ENCODE assay signal across 19 cellular contexts in genomic region chr2:178512491-178512890, GRCh38. TPM values are rescaled to one million over a fixed set of nuclear protein-coding genes. Genes with fewer than 3 reads are reported as not detected.
DNase-seq lines count a peak whose midpoint lies in the region; ATAC-seq, FAIRE-seq and TF ChIP-seq lines count a peak whose summit lies in the region.
"Had no signal": no experiment of that assay in that cellular context is flagged by ENCODE, and none has a peak within 500 bp of the region (broad histone marks: within the 10 kb centered on the region; RNA-seq: fewer than 3 reads in every experiment).

No MANE protein-coding gene starts in this region.

- no peaks in the 10 kb centered on the region for H3K27me3 ChIP-seq in A673 (replicated peaks; ENCODE audit: insufficient read depth, low read depth, low read length, poor library complexity)
- H3K27me3 ChIP-seq: gastrocnemius medialis had no signal

- BruUV-seq in A673 (replicated peaks; lab: Mats Ljungman, UMichigan): no TSS peak

- no peak for TF ChIP-seq POLR2A in H54 (IDR thresholded peaks at IDR 0.05; ENCODE audit: low read depth, low read length)

- CTCF ChIA-PET in A673 (lab: Charles Lee): no interaction called here

- H3K4me3 ChIP-seq in A673 (ENCODE audit: low read depth, low read length, poor library complexity, severe bottlenecking): no peak overlapping the region
- H3K4me3 ChIP-seq: gastrocnemius medialis had no signal

- DNase-seq in A673 (ENCODE audit: low spot score) (peak; percentile 53), H54 (ENCODE audit: insufficient read length, low spot score) (peak; percentile 19), amniotic epithelial cell (ENCODE audit: low read depth) (peak; percentile 37), iris pigment epithelial cell (ENCODE audit: low read depth) (peak; percentile 30), NCI-H2107 (lab: John Stamatoyannopoulos, UW) (no peak), CD1c-positive myeloid dendritic cell (ENCODE audit: extremely low spot score) (no peak), NCI-H146 treated with DMSO at 0.1 percent for 48 hours (lab: John Stamatoyannopoulos, UW; ENCODE audit: unreplicated experiment) (no peak)
- DNase-seq: activated CD4-positive, CD25-positive, alpha-beta regulatory T cell; activated naive CD4-positive, alpha-beta T cell; effector memory CD4-positive, alpha-beta T cell; gastrocnemius medialis; KG1; NCI-H524; nephron progenitor cell; OCI-M1; right cardiac atrium; stimulated activated CD8-positive, alpha-beta memory T cell treated with anti-CD3 and anti-CD28 coated beads, Interleukin-4, amount 100 ng/mL, for 48 hours; T-helper 1 cell had no signal

- peaks cover 3% of the 10 kb centered on the region for H3K36me3 ChIP-seq in A673 (ENCODE audit: insufficient read depth, low read length, poor library complexity, severe bottlenecking)

- TF ChIP-seq CTCF in A673 (conservative IDR thresholded peaks at IDR 0.05; ENCODE audit: low read depth, low read length): no peak

- POLR2A ChIA-PET in A673 (lab: Charles Lee; ENCODE audit: low non-redundant PET): no interaction called here

- intact Hi-C loops in A673 (cut with micrococcal nuclease; ENCODE audit: unreplicated experiment): no loop called here

- no peak overlapping the region for H3K27ac ChIP-seq in A673 (ENCODE audit: low read depth, low read length, poor library complexity, severe bottlenecking)
- H3K27ac ChIP-seq: gastrocnemius medialis had no signal

- peak; percentile 91 for FAIRE-seq in H54 (lab: Jason Lieb, UNC)

- H3K9me3 ChIP-seq in A673 (ENCODE audit: low read depth, low read length, poor library complexity, severe bottlenecking): no peaks in the 10 kb centered on the region
- H3K9me3 ChIP-seq: gastrocnemius medialis had no signal

- ATAC-seq in GM21367 (IDR thresholded peaks at IDR 0.05; ENCODE audit: unreplicated experiment): no peak
- ATAC-seq: gastrocnemius medialis, right cardiac atrium had no signal

- peaks cover 5% of the 10 kb centered on the region for H3K4me1 ChIP-seq in A673 (ENCODE audit: insufficient read depth, low read length, poor library complexity, severe bottlenecking)
- H3K4me1 ChIP-seq: gastrocnemius medialis had no signal

RNA-seq across cellular contexts. Expression of gene PLEKHA3, which starts 32.2 kb away (rescaled TPM):
- 26.6 and 27.0 TPM in 2 replicates for total RNA-seq in A673 (2021)

RNA-seq across cellular contexts. Expression of gene FKBP7, which starts 34.1 kb away (rescaled TPM):
- 17.1 and 18.4 TPM in 2 replicates for total RNA-seq in A673 (2021)

Comparison
In these comparisons a context has a peak if more than half of its experiments do, and no peak if none do; other contexts are left out.
1. DNase-seq: peak in A673 (single experiment), H54 (single experiment), amniotic epithelial cell (single experiment) and iris pigment epithelial cell (single experiment); none in NCI-H2107 (single experiment), CD1c-positive myeloid dendritic cell (single experiment) and NCI-H146 treated with DMSO at 0.1 percent for 48 hours (single experiment).